1 cellular context compared by ENCODE assay signal in genomic region chr5:35924950-35925722, GRCh38.
TF ChIP-seq lines count a peak whose summit lies in the region.

No MANE protein-coding gene starts in this region.

TF ChIP-seq in GM23338, 12 proteins besides CTCF, POLR2A, EP300 and RAD21 (continued from another document):
- TF ChIP-seq ZNF462 (CRISPR knock-in tag; IDR thresholded peaks at IDR 0.05) (no peak), REST (IDR thresholded peaks at IDR 0.05; ENCODE audit: unreplicated experiment) (no peak), NANOG (IDR thresholded peaks at IDR 0.05; ENCODE audit: borderline replicate concordance) (no peak), ETS1 (IDR thresholded peaks at IDR 0.05) (no peak), EZH2 (IDR thresholded peaks at IDR 0.05; ENCODE audit: low read depth, unreplicated experiment) (no peak), JUNB (IDR thresholded peaks at IDR 0.05; ENCODE audit: unreplicated experiment) (no peak), ZNF114 (CRISPR knock-in tag; IDR thresholded peaks at IDR 0.05) (no peak), CREB1 (CRISPR knock-in tag; IDR thresholded peaks at IDR 0.05; ENCODE audit: low read depth) (no peak), EZH2phosphoT487 (IDR thresholded peaks at IDR 0.05; ENCODE audit: unreplicated experiment) (no peak), ZNF331 (CRISPR knock-in tag; IDR thresholded peaks at IDR 0.05; ENCODE audit: low read depth) (no peak)
TF ChIP-seq in GM23338: peak in this region for 0.
